25 cellular contexts compared by ENCODE assay signal in the genomic region with DNA sequence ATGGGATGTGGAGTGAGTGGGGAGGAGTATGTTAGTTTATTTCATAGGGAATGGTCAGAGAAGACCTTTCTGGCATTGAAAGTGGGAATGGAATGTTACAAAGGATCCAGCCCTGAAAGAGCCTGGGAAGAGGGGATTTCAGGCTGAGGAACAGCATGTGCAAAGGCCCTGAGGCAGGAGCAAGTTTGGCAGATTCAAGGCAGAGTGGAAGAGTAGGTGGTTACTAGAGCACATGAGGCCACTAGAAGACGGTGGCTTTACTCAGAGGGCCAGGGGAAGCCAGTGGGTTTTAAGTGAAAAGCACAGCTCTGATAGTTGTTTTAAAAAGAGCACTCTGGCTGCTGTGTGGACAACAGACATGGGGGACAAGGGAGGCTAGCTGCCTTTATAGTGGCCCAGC.
"Had no signal": no experiment of that assay in that cellular context is flagged by ENCODE, and none has a peak within 500 bp of the region (broad histone marks: within the 10 kb centered on the region; RNA-seq: fewer than 3 reads in every experiment).

No MANE protein-coding gene starts in this region.

- H3K27ac ChIP-seq: colonic mucosa, esophagus muscularis mucosa, foreskin keratinocyte, gastroesophageal sphincter, heart left ventricle, hepatocyte, left lung, neutrophil, psoas muscle, skin epidermis, spleen, thoracic aorta, transverse colon, upper lobe of right lung, uterus had no signal

- H3K4me3 ChIP-seq: colonic mucosa, esophagus muscularis mucosa, gastroesophageal sphincter, heart left ventricle, hepatocyte, left lung, mucosa of descending colon, psoas muscle, skin epidermis, spleen, thoracic aorta, transverse colon, upper lobe of right lung, uterus had no signal

- DNase-seq: colonic mucosa; dermis blood vessel endothelial cell; effector memory CD4-positive, alpha-beta T cell; foreskin keratinocyte; heart left ventricle; left cardiac atrium; left lung; mesenchymal stem cell; mucosa of descending colon; naive B cell; psoas muscle; right cardiac atrium; spleen; stimulated activated CD4-positive, alpha-beta T cell treated with anti-CD3 and anti-CD28 coated beads, Interleukin-4, amount 100 ng/mL, for 4 hours; transverse colon; upper lobe of right lung; uterus had no signal

- H3K27me3 ChIP-seq: colonic mucosa, esophagus muscularis mucosa, foreskin keratinocyte, heart left ventricle, hepatocyte, transverse colon, upper lobe of right lung, uterus had no signal

- H3K36me3 ChIP-seq: colonic mucosa, esophagus muscularis mucosa, gastroesophageal sphincter, heart left ventricle, left lung, neutrophil, spleen, thoracic aorta, transverse colon, upper lobe of right lung, uterus had no signal

- H3K4me1 ChIP-seq: colonic mucosa, psoas muscle, uterus had no signal

- H3K9me3 ChIP-seq: colonic mucosa, esophagus muscularis mucosa, gastroesophageal sphincter, heart left ventricle, left lung, mucosa of descending colon, neutrophil, psoas muscle, thoracic aorta, transverse colon, upper lobe of right lung, uterus had no signal

- ATAC-seq: foreskin keratinocyte; gastroesophageal sphincter; heart left ventricle; left cardiac atrium; left lung; mucosa of descending colon; natural killer cell treated with Interleukin-12 subunit alpha and Interleukin-12 subunit beta and Interleukin-15 and Interleukin-18, amount 100 ng/mL, for 72 hours; psoas muscle; right cardiac atrium; stimulated activated memory B cell treated with anti-CD40 and anti-IgM and Interleukin-4, amounts not matched to agents 10 μg/mL and 1 μg/mL and 100 μg/mL, for 72 hours; upper lobe of right lung had no signal
